In genomic region chr12:32892369-32892768, GRCh38 we compare ENCODE assay signal across 10 cellular contexts. TPM values are rescaled to one million over a fixed set of nuclear protein-coding genes. Genes with fewer than 3 reads are reported as not detected.
DNase-seq lines count a peak whose midpoint lies in the region; ATAC-seq, FAIRE-seq and TF ChIP-seq lines count a peak whose summit lies in the region.
"Not testable (repeated sequence)": the region's sequence is repeated elsewhere in the genome, so short reads cannot be mapped to it uniquely, and the experiment has no call there.
"Had no signal": no experiment of that assay in that cellular context is flagged by ENCODE, and none has a peak within 500 bp of the region (broad histone marks: within the 10 kb centered on the region; RNA-seq: fewer than 3 reads in every experiment).

No MANE protein-coding gene starts in this region.

- not testable (repeated sequence) for FAIRE-seq in H1 (lab: Jason Lieb, UNC)
- FAIRE-seq in keratinocyte (lab: Jason Lieb, UNC): peak; percentile 77

- H3K9me3 ChIP-seq in HCT116 (ENCODE audit: control insufficient read depth in 1 of 2, insufficient read depth in 1 of 2, low read depth in 1 of 2, low read length in 2 of 2); H1 (ENCODE audit: insufficient read depth in 2 of 2, low read depth in 1 of 2, low read length in 1 of 2); heart right ventricle; keratinocyte (ENCODE audit: control insufficient read depth, low read depth, low read length); parathyroid adenoma (ENCODE audit: control insufficient read depth, low read length): not testable (repeated sequence)

- POLR2A ChIA-PET in HCT116 (lab: Charles Lee): not testable (repeated sequence)
- POLR2A ChIA-PET in WTC11 (lab: Charles Lee): interaction anchor here (0.9 kb wide), 1 partner anchor 136 kb away, joined by 3 read pairs; the partner anchor contains the start of gene YARS2
- POLR2A ChIA-PET in H1 (lab: Charles Lee; ENCODE audit: partially characterized antibody): interaction anchor here (1.0 kb wide), 1 partner anchor 54 kb away, joined by 3 read pairs; no protein-coding TSS in a partner anchor

- peak overlapping the region; percentile 89; the same call in 1 of the 2 replicates for H2BK12ac ChIP-seq in H1 (ENCODE audit: low read depth, low read length)

- not testable (repeated sequence) for H3K23ac ChIP-seq in H1 (ENCODE audit: insufficient read length)

- H3K9me3 Mint-ChIP-seq in WTC11: not testable (repeated sequence)

- H2BK20ac ChIP-seq in H1 (ENCODE audit: low read length): not testable (repeated sequence)

- H3K9ac ChIP-seq in HCT116 (ENCODE audit: low read length) (peak overlapping the region; percentile 47), keratinocyte (ENCODE audit: control insufficient read depth, extremely low read depth, insufficient read depth, low read length) (peak overlapping the region; percentile 57)
- H3K9ac ChIP-seq in H1 (replicated peaks in 1 of 4; ENCODE audit: extremely low read depth in 1 of 4, low read depth in 3 of 4, low read length in 3 of 4); parathyroid adenoma: not testable (repeated sequence)

- not testable (repeated sequence) for H3K27me3 ChIP-seq in ACC112 (ENCODE audit: insufficient read depth, low read length); HCT116 (ENCODE audit: insufficient read depth, low read length); H1 (replicated peaks in 1 of 4; ENCODE audit: control insufficient read depth in 3 of 4, extremely low read depth in 1 of 4, insufficient read depth in 3 of 4, low read length in 3 of 4); keratinocyte (ENCODE audit: control insufficient read depth, extremely low read depth, insufficient read depth, low read length); parathyroid adenoma (ENCODE audit: control insufficient read depth, insufficient read depth, low read length)
- peaks cover 0 to 44% (median 23%) of the 10 kb centered on the region in 7 donors for H3K27me3 ChIP-seq in heart right ventricle

- H4K5ac ChIP-seq in H1 (ENCODE audit: insufficient read length, low read depth, low read length): peak overlapping the region; percentile 50

- H3K27ac ChIP-seq in ACC112 (ENCODE audit: low read depth, low read length): not testable (repeated sequence)
- H3K27ac ChIP-seq in HCT116 (ENCODE audit: low read depth, low read length) (peak overlapping the region; percentile 72), H1 (ENCODE audit: low read depth, low read length) (peak overlapping the region; percentile 59; the same call in 1 of the 2 replicates), heart right ventricle (peak overlapping the region; percentile 6 to 94 (median 87)), keratinocyte (ENCODE audit: control insufficient read depth, insufficient read depth, low read length) (peak overlapping the region; percentile 84), parathyroid adenoma (peak overlapping the region; percentile 11)

- not testable (repeated sequence) for H4K91ac ChIP-seq in H1 (replicated peaks; ENCODE audit: insufficient read length, low read length)

- dilution Hi-C loops in keratinocyte (cut with MboI; ENCODE audit: extremely low pct_ligation_motif_present, low sequenced_read_pairs): not testable (repeated sequence)

- TF ChIP-seq POLR2A in HCT116 (IDR thresholded peaks at IDR 0.05; ENCODE audit: borderline replicate concordance, extremely low read depth, insufficient read depth, insufficient read length); H1 (IDR thresholded peaks at IDR 0.05; ENCODE audit: control extremely low read depth in 1 of 2, low read depth in 2 of 2, low read length in 2 of 2): not testable (repeated sequence)

- H2AFZ ChIP-seq in ACC112 (ENCODE audit: low read length, unreplicated experiment); H1 (ENCODE audit: low read length); keratinocyte (ENCODE audit: control insufficient read depth, low read length): not testable (repeated sequence)
- peak overlapping the region; percentile 30 for H2AFZ ChIP-seq in HCT116 (ENCODE audit: low read depth, low read length, poor library complexity, severe bottlenecking)
- H2AFZ ChIP-seq in parathyroid adenoma: peak overlapping the region; percentile 36

- H3K18ac ChIP-seq in H1 (ENCODE audit: extremely low read depth, low read length): peak overlapping the region; percentile 11; the same call in 1 of the 2 replicates

- not testable (repeated sequence) for H3K56ac ChIP-seq in H1 (replicated peaks; ENCODE audit: insufficient read length, low read depth, low read length)

- BruUV-seq in HCT116 (replicated peaks; lab: Mats Ljungman, UMichigan): not testable (repeated sequence)

- RAD21 ChIA-PET in HCT116 (lab: Charles Lee; ENCODE audit: low non-redundant PET in 1 of 2, low total read pairs in 2 of 2, uncharacterized antibody in 2 of 2, unreplicated experiment in 2 of 2): interaction anchor here in 1 of 2 experiments (0.7 kb wide), 1 partner anchor 137 kb away, joined by 3 read pairs; the partner anchor contains the start of gene YARS2

- WGBS in H1 (ENCODE audit: extremely low coverage in 1 of 2, insufficient coverage in 1 of 2, insufficient read length in 1 of 2, insufficient replicate concordance in 2 of 2, low coverage in 1 of 2, low lambda C conversion rate in 2 of 2, missing lambda C conversion rate in 1 of 2), 2 experiments: 68% methylated on average over 3 of the region's 3 CpGs; no CpG with 5 or more reads in 1 of the 2 experiments
- 43 to 59% methylated on average over 3 of the region's 3 CpGs for WGBS in heart right ventricle, 2 donors

- intact Hi-C loops in HCT116 (cut with micrococcal nuclease): not testable (repeated sequence)
- intact Hi-C loops in heart right ventricle (cut with DNase I): loop anchor here in 4 of 10 donors (2.0 to 10.0 kb wide), 4 partner anchors 14 to 88 kb away; no protein-coding TSS in a partner anchor

- H3K4ac ChIP-seq in H1 (replicated peaks; ENCODE audit: insufficient read length, low read depth, low read length): not testable (repeated sequence)

- peaks cover 11% of the 10 kb centered on the region for H3K23me2 ChIP-seq in H1 (ENCODE audit: low read depth, low read length)

- peak overlapping the region; percentile 98 for H3K27ac Mint-ChIP-seq in WTC11

- TF ChIP-seq RAD21 in HCT116 (IDR thresholded peaks at IDR 0.05; ENCODE audit: low read depth); H1 (IDR thresholded peaks at IDR 0.05 in 1 of 2, conservative IDR thresholded peaks at IDR 0.05 in 1 of 2; ENCODE audit: low read depth in 2 of 2, low read length in 2 of 2): not testable (repeated sequence)

- not testable (repeated sequence) for H3K36me3 ChIP-seq in ACC112 (ENCODE audit: insufficient read depth, low read length); HCT116 (ENCODE audit: control insufficient read depth in 1 of 2, insufficient read depth in 2 of 2, low read length in 2 of 2); H1 (ENCODE audit: control insufficient read depth in 2 of 4, insufficient read depth in 4 of 4, low read length in 3 of 4); heart right ventricle; keratinocyte (ENCODE audit: control insufficient read depth in 2 of 2, extremely low read depth in 1 of 2, insufficient read depth in 2 of 2, low read length in 2 of 2); parathyroid adenoma (ENCODE audit: control insufficient read depth, insufficient read depth, low read length)

- not testable (repeated sequence) for TF ChIP-seq CTCF in HCT116 (IDR thresholded peaks at IDR 0.05 in 2 of 3, conservative IDR thresholded peaks at IDR 0.05 in 1 of 3; ENCODE audit: borderline replicate concordance in 1 of 3, insufficient read depth in 1 of 3, low read depth in 2 of 3, low read length in 2 of 3); WTC11 (IDR thresholded peaks at IDR 0.05); H1 (IDR thresholded peaks at IDR 0.05; ENCODE audit: control extremely low read depth in 1 of 3, insufficient read depth in 1 of 3, low read depth in 1 of 3, low read length in 3 of 3); heart right ventricle (IDR thresholded peaks at IDR 0.05); keratinocyte (optimal IDR thresholded peaks at IDR 0.05 in 1 of 3, IDR thresholded peaks at IDR 0.05 in 1 of 3, conservative IDR thresholded peaks at IDR 0.05 in 1 of 3; ENCODE audit: extremely low read depth in 1 of 3, insufficient read depth in 2 of 3, low read length in 3 of 3); parathyroid adenoma (IDR thresholded peaks at IDR 0.05)

- H3K4me3 Mint-ChIP-seq in WTC11: peak overlapping the region; percentile 41

- H2AK5ac ChIP-seq in H1 (ENCODE audit: low read depth, low read length): not testable (repeated sequence)

- H3K9me2 ChIP-seq in HCT116 (ENCODE audit: insufficient read depth): not testable (repeated sequence)

- H3K79me1 ChIP-seq in H1 (ENCODE audit: low read depth, low read length): not testable (repeated sequence)

- not testable (repeated sequence) for H2BK15ac ChIP-seq in H1 (ENCODE audit: low read length)

- peaks cover 51% of the 10 kb centered on the region for H3K4me1 Mint-ChIP-seq in WTC11

- peaks cover 40% of the 10 kb centered on the region for H3K4me1 ChIP-seq in ACC112 (ENCODE audit: control insufficient read depth, insufficient read depth, low read length, unreplicated experiment)
- peaks cover 41 to 68% of the 10 kb centered on the region in 2 experiments for H3K4me1 ChIP-seq in HCT116 (ENCODE audit: control insufficient read depth in 1 of 2, insufficient read depth in 2 of 2, low read length in 2 of 2)
- peaks cover 8 to 17% (median 12%) of the 10 kb centered on the region in 4 experiments; a peak in 5 of 7 replicates for H3K4me1 ChIP-seq in H1 (replicated peaks in 1 of 4; ENCODE audit: control insufficient read depth in 3 of 4, insufficient read depth in 4 of 4, low read length in 3 of 4)
- peaks cover 0 to 44% (median 19%) of the 10 kb centered on the region in 9 donors for H3K4me1 ChIP-seq in heart right ventricle
- H3K4me1 ChIP-seq in keratinocyte (ENCODE audit: control insufficient read depth, extremely low read depth, insufficient read depth, low read length): peaks cover 53% of the 10 kb centered on the region
- H3K4me1 ChIP-seq in parathyroid adenoma: peaks cover 24% of the 10 kb centered on the region

- DNase-seq in HCT116 (ENCODE audit: low read depth, low spot score) (peak; percentile 56), LoVo (ENCODE audit: low spot score) (peak; percentile 56)
- not testable (repeated sequence) for DNase-seq in WTC11 (ENCODE audit: low spot score); H1 (ENCODE audit: low read depth in 1 of 2, low spot score in 2 of 2); heart right ventricle; keratinocyte (ENCODE audit: low read depth, low spot score)

- not testable (repeated sequence) for H3K14ac ChIP-seq in H1 (ENCODE audit: insufficient read length)

- H3K9me1 ChIP-seq in keratinocyte (ENCODE audit: control insufficient read depth, extremely low read depth, insufficient read depth, low read length): not testable (repeated sequence)

- H3K4me2 ChIP-seq in HCT116 (ENCODE audit: low read length) (peak overlapping the region; percentile 83), H1 (ENCODE audit: insufficient read depth in 1 of 2, low read depth in 2 of 2, low read length in 2 of 2) (peak overlapping the region; percentile 24 to 65; a peak in 3 of 4 replicates), keratinocyte (ENCODE audit: control insufficient read depth, extremely low read depth, insufficient read depth, low read depth, low read length) (peak overlapping the region; percentile 94)
- H3K4me2 ChIP-seq in parathyroid adenoma (ENCODE audit: low read length): not testable (repeated sequence)

- H4K20me1 ChIP-seq in HCT116 (ENCODE audit: insufficient read depth); H1 (replicated peaks in 1 of 2; ENCODE audit: control insufficient read depth in 1 of 2, insufficient read depth in 2 of 2, low read length in 2 of 2); keratinocyte (ENCODE audit: control insufficient read depth, extremely low read depth, insufficient read depth, low read length): not testable (repeated sequence)

- peak overlapping the region; percentile 87 for H2BK5ac ChIP-seq in H1 (ENCODE audit: low read depth, low read length)

- H3K79me2 ChIP-seq in ACC112 (ENCODE audit: control insufficient read depth, insufficient read depth, low read length, unreplicated experiment); parathyroid adenoma: not testable (repeated sequence)
- H3K79me2 ChIP-seq in HCT116 (ENCODE audit: insufficient read depth, low read length) (peaks cover 38% of the 10 kb centered on the region), H1 (ENCODE audit: control insufficient read depth in 1 of 2, insufficient read depth in 2 of 2, low read length in 2 of 2) (peaks cover 0 to 48% of the 10 kb centered on the region in 2 experiments; a peak in 3 of 4 replicates), keratinocyte (ENCODE audit: control insufficient read depth, insufficient read depth, low read length) (peaks cover 79% of the 10 kb centered on the region)

- not testable (repeated sequence) for H3K36me3 Mint-ChIP-seq in WTC11

- not testable (repeated sequence) for H4K8ac ChIP-seq in H1 (ENCODE audit: extremely low read depth, insufficient read depth, low read length)

- peak; percentile 37 for ATAC-seq in HCT116
- not testable (repeated sequence) for ATAC-seq in WTC11, heart right ventricle

- TF ChIP-seq EP300 in H1 (IDR thresholded peaks at IDR 0.05; ENCODE audit: borderline replicate concordance in 1 of 2, low read depth in 2 of 2, low read length in 2 of 2): not testable (repeated sequence)

- H2BK120ac ChIP-seq in H1 (replicated peaks; ENCODE audit: low read depth, low read length): not testable (repeated sequence)

- H3K4me3 ChIP-seq in ACC112 (ENCODE audit: low read depth, low read length) (0 out of 2 replicates have a peak overlapping the region, but pooled peaks have one; percentile 24), HCT116 (replicated peaks in 1 of 2; ENCODE audit: low read depth in 1 of 2, low read length in 2 of 2) (peak overlapping the region; percentile 19 to 52), H1 (ENCODE audit: extremely low read depth in 1 of 4, insufficient read depth in 2 of 4, low read depth in 3 of 4, low read length in 4 of 4) (peak overlapping the region in 1 of 4 experiments; percentile 11; a peak in 1 of 8 replicates), heart right ventricle (peak overlapping the region in 8 of 10 donors; percentile 19 to 92 (median 72)), keratinocyte (ENCODE audit: control insufficient read depth in 2 of 3, extremely low read depth in 1 of 3, insufficient read depth in 2 of 3, low read depth in 1 of 3, low read length in 3 of 3) (peak overlapping the region; percentile 12 to 46 (median 46))
- H3K4me3 ChIP-seq in parathyroid adenoma (ENCODE audit: low read depth, low read length): not testable (repeated sequence)

- CTCF ChIA-PET in HCT116 (lab: Charles Lee): interaction anchor here (1.2 kb wide), 1 partner anchor 137 kb away, joined by 3 read pairs; the partner anchor contains the start of gene YARS2
- CTCF ChIA-PET in WTC11 (lab: Charles Lee): interaction anchor here (2.3 kb wide), 1 partner anchor 137 kb away, joined by 11 read pairs; the partner anchor contains the start of gene YARS2
- CTCF ChIA-PET in H1 (lab: Charles Lee; ENCODE audit: partially characterized antibody): interaction anchor here (0.7 to 1.0 kb wide), 2 partner anchors 51 to 137 kb away, joined by 3 to 4 read pairs; partner anchors contain the start of gene YARS2

- H3K27me3 Mint-ChIP-seq in WTC11 (ENCODE audit: low read depth): not testable (repeated sequence)

RNA-seq across cellular contexts. Expression of gene PKP2, which starts 4.2 kb away (rescaled TPM):
- 21.5 TPM for total RNA-seq in HCT116 (2021; ENCODE audit: unreplicated experiment)
- polyA plus RNA-seq in HCT116 (2012): 10.6 and 12.0 TPM in 2 replicates
- total RNA-seq in WTC11 (2021): 21.7 to 22.0 TPM (median 21.9 TPM) in 3 replicates
- 44.2 and 44.8 TPM in 2 replicates for total RNA-seq in H1 (2021; fragmentation: NEBNext Ultra II Directional; extraction: Animal tissue kit (Norgen Biotek cat#: 25700))
- polyA plus RNA-seq in H1 (2011; rRNA removed): 9.6 and 13.0 TPM in 2 replicates
- 16.8 TPM for polyA plus RNA-seq in H1 (2011; cell fraction: cytosol; rRNA removed)
- polyA plus RNA-seq in H1 (2011; cell fraction: nucleus; rRNA removed): 25.5 TPM
- polyA plus RNA-seq in H1 (2012, experiment 1 of 2): 12.2 to 25.4 TPM (median 16.6 TPM) in 4 replicates
- polyA plus RNA-seq in H1 (2012, experiment 2 of 2): 2.3 TPM
- polyA plus RNA-seq in H1 (2013, experiment 1 of 2): 27.4 TPM
- polyA plus RNA-seq in H1 (2013, experiment 2 of 2): 27.2 TPM
- polyA minus RNA-seq in H1 (2011; rRNA and poly(A)+ RNA removed): 29.8 and 30.6 TPM in 2 replicates
- 20.7 TPM for polyA minus RNA-seq in H1 (2011; cell fraction: cytosol; rRNA and poly(A)+ RNA removed)
- polyA minus RNA-seq in H1 (2011; cell fraction: nucleus; rRNA and poly(A)+ RNA removed): 55.5 TPM
- total RNA-seq in heart right ventricle: 100 to 1,000 TPM; 280 to 639 (median 425) TPM
- 100 to 1,000 TPM in 1 of 2 donors, 10 to 100 TPM in 1; 92.3 to 137 TPM for polyA plus RNA-seq in heart right ventricle
- 38.2 to 55.5 TPM (median 50.4 TPM) in 3 replicates for polyA plus RNA-seq in keratinocyte
- 12.8 TPM for polyA plus RNA-seq in keratinocyte (2011; ENCODE audit: low read depth)
- polyA plus RNA-seq in keratinocyte (2011; cell fraction: cytosol; rRNA removed): 38.8 and 54.4 TPM in 2 replicates
- polyA plus RNA-seq in keratinocyte (2011; cell fraction: nucleus; rRNA removed): 54.9 and 60.9 TPM in 2 replicates
- 23.9 and 43.6 TPM in 2 replicates for polyA plus RNA-seq in keratinocyte (2012; ENCODE audit: low replicate concordance)
- polyA minus RNA-seq in keratinocyte: 43.3 to 81.9 TPM (median 56.8 TPM) in 3 replicates
- 52.0 TPM for polyA minus RNA-seq in keratinocyte (2011; cell fraction: cytosol; rRNA and poly(A)+ RNA removed)
- 61.7 and 80.4 TPM in 2 replicates for polyA minus RNA-seq in keratinocyte (2011; cell fraction: nucleus; rRNA and poly(A)+ RNA removed)
- total RNA-seq: OCI-LY7, RPMI7951 had no signal
